22 cellular contexts compared by ENCODE assay signal in the genomic region with DNA sequence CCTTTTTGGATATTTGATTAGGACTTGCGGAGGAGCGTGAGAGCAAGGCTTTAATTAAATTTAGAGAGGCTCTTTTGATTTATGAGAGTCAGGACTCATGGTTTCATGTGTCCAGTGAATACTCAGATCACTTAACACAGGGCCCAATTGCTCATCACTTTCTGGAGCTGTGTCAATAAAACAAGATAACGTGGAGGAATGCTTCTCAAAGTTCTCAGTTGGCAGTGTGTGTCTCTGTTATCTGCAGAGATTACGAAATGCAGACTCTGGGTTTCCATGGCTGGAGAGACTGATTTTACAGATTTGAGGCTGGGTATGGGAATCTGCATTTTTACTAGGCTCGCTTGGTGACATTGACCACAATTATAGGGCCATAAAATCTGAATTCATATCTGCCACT.
"Had no signal": no experiment of that assay in that cellular context is flagged by ENCODE, and none has a peak within 500 bp of the region (broad histone marks: within the 10 kb centered on the region; RNA-seq: fewer than 3 reads in every experiment).

No MANE protein-coding gene starts in this region.

- H3K4me1 ChIP-seq: body of pancreas, esophagus squamous epithelium, left ventricle myocardium inferior, right atrium auricular region, suprapubic skin had no signal

- H3K36me3 ChIP-seq: esophagus squamous epithelium, left ventricle myocardium inferior, right atrium auricular region, suprapubic skin had no signal

- H3K36me3 Mint-ChIP-seq: activated naive CD4-positive, alpha-beta T cell treated with anti-CD3 and anti-CD28 coated beads, Interleukin-2, amount 50 U/mL, for 24 hours; immature natural killer cell; memory B cell had no signal

- H3K9me3 ChIP-seq: body of pancreas, esophagus squamous epithelium, suprapubic skin had no signal

- H3K27me3 ChIP-seq: body of pancreas, esophagus squamous epithelium, right atrium auricular region, suprapubic skin had no signal

- ATAC-seq: activated CD4-positive, alpha-beta T cell treated with anti-CD3 and anti-CD28 coated beads for 36 hours; activated T-cell treated with anti-CD3 and anti-CD28 coated beads, Interleukin-2, amount 50 U/mL, for 4 hours; body of pancreas; natural killer cell treated with Interleukin-12 subunit alpha and Interleukin-12 subunit beta and Interleukin-15 and Interleukin-18, amount 100 ng/mL, for 72 hours had no signal

- DNase-seq: activated CD4-positive, alpha-beta memory T cell treated with anti-CD3 and anti-CD28 coated beads, Interleukin-2, amount 10 ng/mL, durations not matched to agents 7 days and 5 days; activated CD4-positive, alpha-beta T cell treated with anti-CD3 and anti-CD28 coated beads for 36 hours; activated effector memory CD4-positive, alpha-beta T cell treated with anti-CD3 and anti-CD28 coated beads, Interleukin-2, amount 50 U/mL, for 16 hours; activated T-cell treated with anti-CD3 and anti-CD28 coated beads, Interleukin-2, amount 50 U/mL, for 4 hours; amniotic stem cell; body of pancreas; central memory CD4-positive, alpha-beta T cell; esophagus squamous epithelium; foreskin melanocyte; head of caudate nucleus; immature natural killer cell; left ventricle myocardium inferior; T-helper 2 cell; trophoblast cell had no signal

- H3K4me3 ChIP-seq: body of pancreas, coronary artery, esophagus squamous epithelium, left ventricle myocardium inferior, right atrium auricular region, suprapubic skin had no signal

- H3K27me3 Mint-ChIP-seq: activated CD4-positive, alpha-beta memory T cell treated with anti-CD3 and anti-CD28 coated beads, Interleukin-2, amount 10 ng/mL, durations not matched to agents 7 days and 5 days; activated CD4-positive, alpha-beta T cell treated with anti-CD3 and anti-CD28 coated beads for 36 hours; activated naive CD4-positive, alpha-beta T cell treated with anti-CD3 and anti-CD28 coated beads, Interleukin-2, amount 50 U/mL, for 24 hours; memory B cell; natural killer cell treated with Interleukin-12 subunit alpha and Interleukin-12 subunit beta and Interleukin-15 and Interleukin-18, amount 100 ng/mL, for 72 hours; progenitor cell of endocrine pancreas; stimulated activated naive CD8-positive, alpha-beta T cell treated with anti-CD3 and anti-CD28 coated beads, Interleukin-15, Interleukin-2, amounts not matched to agents 100 ng/mL and 50 ng/mL, for 24 hours had no signal

- H3K27ac ChIP-seq: body of pancreas, coronary artery, esophagus squamous epithelium, left ventricle myocardium inferior, right atrium auricular region, suprapubic skin had no signal

- H3K4me3 Mint-ChIP-seq: activated CD4-positive, alpha-beta memory T cell treated with anti-CD3 and anti-CD28 coated beads, Interleukin-2, amount 10 ng/mL, durations not matched to agents 7 days and 5 days; activated CD4-positive, alpha-beta T cell treated with anti-CD3 and anti-CD28 coated beads for 36 hours; activated naive CD4-positive, alpha-beta T cell treated with anti-CD3 and anti-CD28 coated beads, Interleukin-2, amount 50 U/mL, for 24 hours; activated T-cell treated with anti-CD3 and anti-CD28 coated beads, Interleukin-2, amount 50 U/mL, for 4 hours; immature natural killer cell; memory B cell; natural killer cell treated with Interleukin-12 subunit alpha and Interleukin-12 subunit beta and Interleukin-15 and Interleukin-18, amount 100 ng/mL, for 72 hours; stimulated activated naive CD8-positive, alpha-beta T cell treated with anti-CD3 and anti-CD28 coated beads, Interleukin-15, Interleukin-2, amounts not matched to agents 100 ng/mL and 50 ng/mL, for 24 hours had no signal

- H3K27ac Mint-ChIP-seq: activated CD4-positive, alpha-beta memory T cell treated with anti-CD3 and anti-CD28 coated beads, Interleukin-2, amount 10 ng/mL, durations not matched to agents 7 days and 5 days; activated CD4-positive, alpha-beta T cell treated with anti-CD3 and anti-CD28 coated beads for 36 hours; activated naive CD4-positive, alpha-beta T cell treated with anti-CD3 and anti-CD28 coated beads, Interleukin-2, amount 50 U/mL, for 24 hours; immature natural killer cell; memory B cell; natural killer cell treated with Interleukin-12 subunit alpha and Interleukin-12 subunit beta and Interleukin-15 and Interleukin-18, amount 100 ng/mL, for 72 hours; progenitor cell of endocrine pancreas; stimulated activated naive CD8-positive, alpha-beta T cell treated with anti-CD3 and anti-CD28 coated beads, Interleukin-15, Interleukin-2, amounts not matched to agents 100 ng/mL and 50 ng/mL, for 24 hours had no signal

- H3K4me1 Mint-ChIP-seq: activated CD4-positive, alpha-beta memory T cell treated with anti-CD3 and anti-CD28 coated beads, Interleukin-2, amount 10 ng/mL, durations not matched to agents 7 days and 5 days; activated CD4-positive, alpha-beta T cell treated with anti-CD3 and anti-CD28 coated beads for 36 hours; activated naive CD4-positive, alpha-beta T cell treated with anti-CD3 and anti-CD28 coated beads, Interleukin-2, amount 50 U/mL, for 24 hours; immature natural killer cell; memory B cell had no signal
